In genomic region chr5:1523480-1523792, GRCh38 we compare ENCODE assay signal across 1 cellular context.
TF ChIP-seq lines count a peak whose summit lies in the region.

No MANE protein-coding gene starts in this region.

TF ChIP-seq in HepG2, 621 proteins besides CTCF, POLR2A, EP300 and RAD21 (continued from another document):
- TF ChIP-seq ZNF407 (CRISPR knock-in tag; IDR thresholded peaks at IDR 0.05; ENCODE audit: not compliant biosample characterization), result no peak
- no peak for TF ChIP-seq ZIK1 (CRISPR knock-in tag; IDR thresholded peaks at IDR 0.05; ENCODE audit: borderline replicate concordance, low read depth)
- no peak for TF ChIP-seq NCOA5 (CRISPR knock-in tag; IDR thresholded peaks at IDR 0.05)
- no peak for TF ChIP-seq ZNF335 (CRISPR knock-in tag; IDR thresholded peaks at IDR 0.05)
- no peak for TF ChIP-seq UBTF (CRISPR knock-in tag; IDR thresholded peaks at IDR 0.05)
- no peak for TF ChIP-seq ZMYM4 (CRISPR knock-in tag; IDR thresholded peaks at IDR 0.05)
